ENCODE assay signal across 1 cellular context in genomic region chr11:67657300-67657699, GRCh38.
TF ChIP-seq lines count a peak whose summit lies in the region.

No MANE protein-coding gene starts in this region.

TF ChIP-seq in GM23338, 12 proteins besides CTCF, POLR2A, EP300 and RAD21 (continued from another document):
- TF ChIP-seq ZNF462 (CRISPR knock-in tag; IDR thresholded peaks at IDR 0.05) (no peak), CREB1 (CRISPR knock-in tag; IDR thresholded peaks at IDR 0.05; ENCODE audit: low read depth) (no peak), EZH2phosphoT487 (IDR thresholded peaks at IDR 0.05; ENCODE audit: unreplicated experiment) (no peak), ETS1 (IDR thresholded peaks at IDR 0.05) (no peak), POLR2AphosphoS5 (IDR thresholded peaks at IDR 0.05; ENCODE audit: low read depth) (no peak), EZH2 (IDR thresholded peaks at IDR 0.05; ENCODE audit: low read depth, unreplicated experiment) (no peak), ZNF114 (CRISPR knock-in tag; IDR thresholded peaks at IDR 0.05) (no peak)
